In the genomic region with DNA sequence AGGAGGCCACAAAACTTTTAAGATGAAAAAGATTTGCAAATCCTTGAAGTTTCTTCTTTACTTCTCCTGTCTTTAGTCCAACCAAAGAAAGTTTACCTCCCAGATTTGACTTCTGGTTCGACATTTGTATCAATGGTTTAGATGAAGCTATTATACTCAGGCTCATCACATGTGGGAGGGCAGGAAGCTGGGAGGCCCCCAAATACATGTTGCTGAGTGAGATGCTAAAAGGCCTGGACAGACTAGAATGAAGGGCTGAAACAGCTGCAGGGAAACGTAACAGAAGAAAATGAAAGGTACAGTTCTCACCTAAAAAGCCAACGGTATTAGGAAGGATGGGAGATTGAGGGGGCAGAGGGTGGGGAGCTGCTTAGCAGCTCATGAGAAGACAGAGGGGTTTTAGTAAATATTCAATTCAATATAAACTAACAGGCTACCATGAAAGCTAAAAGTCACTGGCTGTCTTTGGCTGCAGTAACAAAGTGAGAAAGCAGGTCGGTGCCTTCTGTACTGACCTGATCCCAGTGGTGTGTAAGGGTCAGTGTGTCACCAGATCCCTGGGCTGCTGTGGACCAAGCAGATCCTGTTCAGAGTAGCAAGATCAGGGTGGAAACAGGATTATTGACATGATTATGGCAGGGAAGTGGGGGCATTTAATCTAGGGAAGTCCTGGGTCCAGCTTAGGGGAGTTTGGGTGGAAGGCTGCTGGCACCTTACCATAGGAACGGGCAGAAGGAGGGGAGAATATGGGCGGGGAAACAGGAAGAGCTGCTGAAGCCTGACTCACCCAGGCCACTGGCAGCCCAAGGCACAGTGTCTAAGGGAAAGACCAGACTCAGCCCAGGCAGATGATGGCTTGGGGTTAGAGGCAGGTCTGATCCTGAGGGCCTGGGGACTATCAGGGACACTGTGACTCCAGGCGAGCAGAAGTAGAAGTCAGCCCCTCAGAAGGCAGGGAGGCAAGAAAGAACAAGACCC, we compare ENCODE assay signal across 10 cellular contexts.
DNase-seq lines count a peak whose midpoint lies in the region; ATAC-seq lines count a peak whose summit lies in the region.
"Had no signal": no experiment of that assay in that cellular context is flagged by ENCODE, and none has a peak within 500 bp of the region (broad histone marks: within the 10 kb centered on the region; RNA-seq: fewer than 3 reads in every experiment).

No MANE protein-coding gene starts in this region.

- H3K4me3 ChIP-seq in aorta (ENCODE audit: low read length in 2 of 2), result no peak overlapping the region

- 69 to 70% methylated on average over 7 of the region's 7 CpGs for WGBS in aorta, 2 donors

- H3K36me3 ChIP-seq in aorta (ENCODE audit: control insufficient read depth in 1 of 2, insufficient read depth in 2 of 2, low read length in 1 of 2), result no peaks in the 10 kb centered on the region

- H3K27ac ChIP-seq in aorta (ENCODE audit: low read depth in 1 of 2, low read length in 2 of 2), result no peak overlapping the region

- DNase-seq in stimulated activated CD4-positive, alpha-beta T cell treated with anti-CD3 and anti-CD28 coated beads, Interleukin-15, amount 100 ng/mL, for 24 hours, result peak; percentile 14
- DNase-seq in stimulated activated CD4-positive, alpha-beta T cell treated with anti-CD3 and anti-CD28 coated beads, Interleukin-4, amount 100 ng/mL, for 24 hours, result no peak
- DNase-seq in UCSD-AML1 (lab: John Stamatoyannopoulos, UW; ENCODE audit: unreplicated experiment) (peak; percentile 41), islet precursor cell (peak; percentile 74), aorta (no peak), NCI-H446 treated with DMSO at 0.1 percent for 48 hours (lab: John Stamatoyannopoulos, UW) (no peak)
- no peak for DNase-seq in effector CD4-positive, alpha-beta T cell
- DNase-seq: DND-41 had no signal

- peak; percentile 33 for ATAC-seq in aorta (ENCODE audit: low FRiP score)
- ATAC-seq in GM21515 (IDR thresholded peaks at IDR 0.05; ENCODE audit: unreplicated experiment), result no peak
- ATAC-seq: sciatic nerve had no signal

- intact Hi-C loops in aorta (cut with DNase I), result no loop called here

- no peaks in the 10 kb centered on the region for H3K9me3 ChIP-seq in aorta (ENCODE audit: control insufficient read depth, low read length)

- no peaks in the 10 kb centered on the region for H3K27me3 ChIP-seq in aorta (ENCODE audit: control insufficient read depth in 1 of 2, insufficient read depth in 2 of 2, low read length in 1 of 2)

- no peaks in the 10 kb centered on the region for H3K4me1 ChIP-seq in aorta (ENCODE audit: control insufficient read depth in 1 of 2, insufficient read depth in 2 of 2, low read length in 2 of 2)

Comparison
In these comparisons a context has a peak if more than half of its experiments do, and no peak if none do; other contexts are left out.
1. DNase-seq: peak in stimulated activated CD4-positive, alpha-beta T cell treated with anti-CD3 and anti-CD28 coated beads, Interleukin-15, amount 100 ng/mL, for 24 hours (single experiment), UCSD-AML1 (single experiment) and islet precursor cell (single experiment); none in stimulated activated CD4-positive, alpha-beta T cell treated with anti-CD3 and anti-CD28 coated beads, Interleukin-4, amount 100 ng/mL, for 24 hours (single experiment), aorta (0 of 2), effector CD4-positive, alpha-beta T cell (single experiment) and NCI-H446 treated with DMSO at 0.1 percent for 48 hours (single experiment).